1 cellular context compared by ENCODE assay signal in the genomic region with DNA sequence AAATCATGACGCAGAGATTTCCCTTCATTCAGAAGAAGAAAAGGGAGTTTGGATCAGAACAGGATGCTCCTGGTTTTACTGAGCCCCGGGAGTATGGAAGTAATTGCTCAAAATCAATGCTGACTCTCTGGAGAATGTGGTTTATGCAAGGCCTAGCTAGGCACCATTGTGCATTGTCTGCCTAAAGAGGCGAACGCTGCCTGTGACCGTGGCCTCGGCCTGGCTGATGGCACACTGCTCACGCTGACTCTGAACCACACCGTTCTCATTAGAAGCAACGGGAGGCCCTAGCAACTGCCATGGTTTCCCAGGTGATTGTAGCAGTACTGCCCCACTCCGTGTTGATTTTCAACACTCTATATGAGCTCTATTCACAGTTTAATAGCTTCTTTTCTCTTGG.
TF ChIP-seq lines count a peak whose summit lies in the region.

No MANE protein-coding gene starts in this region.

TF ChIP-seq in GM23338, 12 proteins besides CTCF, POLR2A, EP300 and RAD21:
- TF ChIP-seq, protein P1, sequence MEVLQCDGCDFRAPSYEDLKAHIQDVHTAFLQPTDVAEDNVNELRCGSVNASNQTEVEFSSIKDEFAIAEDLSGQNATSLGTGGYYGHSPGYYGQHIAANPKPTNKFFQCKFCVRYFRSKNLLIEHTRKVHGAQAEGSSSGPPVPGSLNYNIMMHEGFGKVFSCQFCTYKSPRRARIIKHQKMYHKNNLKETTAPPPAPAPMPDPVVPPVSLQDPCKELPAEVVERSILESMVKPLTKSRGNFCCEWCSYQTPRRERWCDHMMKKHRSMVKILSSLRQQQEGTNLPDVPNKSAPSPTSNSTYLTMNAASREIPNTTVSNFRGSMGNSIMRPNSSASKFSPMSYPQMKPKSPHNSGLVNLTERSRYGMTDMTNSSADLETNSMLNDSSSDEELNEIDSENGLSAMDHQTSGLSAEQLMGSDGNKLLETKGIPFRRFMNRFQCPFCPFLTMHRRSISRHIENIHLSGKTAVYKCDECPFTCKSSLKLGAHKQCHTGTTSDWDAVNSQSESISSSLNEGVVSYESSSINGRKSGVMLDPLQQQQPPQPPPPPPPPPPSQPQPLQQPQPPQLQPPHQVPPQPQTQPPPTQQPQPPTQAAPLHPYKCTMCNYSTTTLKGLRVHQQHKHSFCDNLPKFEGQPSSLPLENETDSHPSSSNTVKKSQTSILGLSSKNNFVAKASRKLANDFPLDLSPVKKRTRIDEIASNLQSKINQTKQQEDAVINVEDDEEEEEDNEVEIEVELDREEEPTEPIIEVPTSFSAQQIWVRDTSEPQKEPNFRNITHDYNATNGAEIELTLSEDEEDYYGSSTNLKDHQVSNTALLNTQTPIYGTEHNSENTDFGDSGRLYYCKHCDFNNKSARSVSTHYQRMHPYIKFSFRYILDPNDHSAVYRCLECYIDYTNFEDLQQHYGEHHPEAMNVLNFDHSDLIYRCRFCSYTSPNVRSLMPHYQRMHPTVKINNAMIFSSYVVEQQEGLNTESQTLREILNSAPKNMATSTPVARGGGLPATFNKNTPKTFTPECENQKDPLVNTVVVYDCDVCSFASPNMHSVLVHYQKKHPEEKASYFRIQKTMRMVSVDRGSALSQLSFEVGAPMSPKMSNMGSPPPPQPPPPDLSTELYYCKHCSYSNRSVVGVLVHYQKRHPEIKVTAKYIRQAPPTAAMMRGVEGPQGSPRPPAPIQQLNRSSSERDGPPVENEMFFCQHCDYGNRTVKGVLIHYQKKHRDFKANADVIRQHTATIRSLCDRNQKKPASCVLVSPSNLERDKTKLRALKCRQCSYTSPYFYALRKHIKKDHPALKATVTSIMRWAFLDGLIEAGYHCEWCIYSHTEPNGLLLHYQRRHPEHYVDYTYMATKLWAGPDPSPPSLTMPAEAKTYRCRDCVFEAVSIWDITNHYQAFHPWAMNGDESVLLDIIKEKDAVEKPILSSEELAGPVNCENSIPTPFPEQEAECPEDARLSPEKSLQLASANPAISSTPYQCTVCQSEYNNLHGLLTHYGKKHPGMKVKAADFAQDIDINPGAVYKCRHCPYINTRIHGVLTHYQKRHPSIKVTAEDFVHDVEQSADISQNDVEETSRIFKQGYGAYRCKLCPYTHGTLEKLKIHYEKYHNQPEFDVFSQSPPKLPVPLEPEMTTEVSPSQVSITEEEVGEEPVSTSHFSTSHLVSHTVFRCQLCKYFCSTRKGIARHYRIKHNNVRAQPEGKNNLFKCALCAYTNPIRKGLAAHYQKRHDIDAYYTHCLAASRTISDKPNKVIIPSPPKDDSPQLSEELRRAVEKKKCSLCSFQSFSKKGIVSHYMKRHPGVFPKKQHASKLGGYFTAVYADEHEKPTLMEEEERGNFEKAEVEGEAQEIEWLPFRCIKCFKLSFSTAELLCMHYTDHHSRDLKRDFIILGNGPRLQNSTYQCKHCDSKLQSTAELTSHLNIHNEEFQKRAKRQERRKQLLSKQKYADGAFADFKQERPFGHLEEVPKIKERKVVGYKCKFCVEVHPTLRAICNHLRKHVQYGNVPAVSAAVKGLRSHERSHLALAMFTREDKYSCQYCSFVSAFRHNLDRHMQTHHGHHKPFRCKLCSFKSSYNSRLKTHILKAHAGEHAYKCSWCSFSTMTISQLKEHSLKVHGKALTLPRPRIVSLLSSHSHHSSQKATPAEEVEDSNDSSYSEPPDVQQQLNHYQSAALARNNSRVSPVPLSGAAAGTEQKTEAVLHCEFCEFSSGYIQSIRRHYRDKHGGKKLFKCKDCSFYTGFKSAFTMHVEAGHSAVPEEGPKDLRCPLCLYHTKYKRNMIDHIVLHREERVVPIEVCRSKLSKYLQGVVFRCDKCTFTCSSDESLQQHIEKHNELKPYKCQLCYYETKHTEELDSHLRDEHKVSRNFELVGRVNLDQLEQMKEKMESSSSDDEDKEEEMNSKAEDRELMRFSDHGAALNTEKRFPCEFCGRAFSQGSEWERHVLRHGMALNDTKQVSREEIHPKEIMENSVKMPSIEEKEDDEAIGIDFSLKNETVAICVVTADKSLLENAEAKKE (CRISPR knock-in tag; IDR thresholded peaks at IDR 0.05), result no peak
- TF ChIP-seq JUNB (IDR thresholded peaks at IDR 0.05; ENCODE audit: unreplicated experiment), result no peak
- no peak for TF ChIP-seq ZNF331 (CRISPR knock-in tag; IDR thresholded peaks at IDR 0.05; ENCODE audit: low read depth)
- no peak for TF ChIP-seq ZNF114 (CRISPR knock-in tag; IDR thresholded peaks at IDR 0.05)
